15 cellular contexts compared by ENCODE assay signal in the genomic region with DNA sequence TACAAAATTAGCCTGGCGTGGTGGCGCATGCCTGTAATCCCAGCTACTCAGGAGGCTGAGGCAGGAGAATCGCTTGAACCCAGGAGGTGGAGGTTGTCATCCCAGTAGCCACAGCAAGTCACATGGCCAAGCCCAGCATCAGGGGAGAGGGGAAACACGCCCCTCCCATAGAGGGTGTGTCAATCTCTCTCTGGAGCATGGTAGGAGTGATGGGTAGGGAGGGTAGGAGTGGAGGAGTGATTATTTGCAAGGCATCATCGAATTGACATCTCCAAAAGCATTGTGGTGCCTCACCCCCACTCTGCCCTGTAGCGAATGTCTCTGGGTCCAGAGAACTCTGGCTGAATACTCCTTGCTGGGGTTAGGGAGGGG. TPM values are rescaled to one million over a fixed set of nuclear protein-coding genes. Genes with fewer than 3 reads are reported as not detected.
DNase-seq lines count a peak whose midpoint lies in the region; ATAC-seq and TF ChIP-seq lines count a peak whose summit lies in the region.
"Had no signal": no experiment of that assay in that cellular context is flagged by ENCODE, and none has a peak within 500 bp of the region (broad histone marks: within the 10 kb centered on the region; RNA-seq: fewer than 3 reads in every experiment).

No MANE protein-coding gene starts in this region.

- peaks cover 7 to 8% of the 10 kb centered on the region in 2 donors for H3K36me3 Mint-ChIP-seq in CD4-positive, alpha-beta memory T cell
- peaks cover 22% of the 10 kb centered on the region for H3K36me3 Mint-ChIP-seq in activated naive CD8-positive, alpha-beta T cell treated with anti-CD3 and anti-CD28 coated beads, Interleukin-2, amount 50 U/mL, for 24 hours (ENCODE audit: low read depth)
- H3K36me3 Mint-ChIP-seq in type B pancreatic cell, result no peaks in the 10 kb centered on the region
- H3K36me3 Mint-ChIP-seq: brain had no signal

- no peak for TF ChIP-seq CTCF in right atrium auricular region (IDR thresholded peaks at IDR 0.05)
- no peak for TF ChIP-seq CTCF in type B pancreatic cell (conservative IDR thresholded peaks at IDR 0.05)

- peak overlapping the region; percentile 67 to 90 (median 84) for H3K4me3 Mint-ChIP-seq in CD4-positive, alpha-beta memory T cell
- peak overlapping the region; percentile 72 for H3K4me3 Mint-ChIP-seq in activated naive CD8-positive, alpha-beta T cell treated with anti-CD3 and anti-CD28 coated beads, Interleukin-2, amount 50 U/mL, for 24 hours
- H3K4me3 Mint-ChIP-seq in type B pancreatic cell, result no peak overlapping the region
- H3K4me3 Mint-ChIP-seq: brain, endodermal cell had no signal

- intact Hi-C loops in CD4-positive, alpha-beta memory T cell (cut with micrococcal nuclease), result loop anchor here (2.0 kb wide), 1 partner anchor 42 kb away; no protein-coding TSS in a partner anchor

- no peaks in the 10 kb centered on the region for H3K27me3 Mint-ChIP-seq in CD4-positive, alpha-beta memory T cell
- H3K27me3 Mint-ChIP-seq in activated naive CD8-positive, alpha-beta T cell treated with anti-CD3 and anti-CD28 coated beads, Interleukin-2, amount 50 U/mL, for 24 hours, result no peaks in the 10 kb centered on the region
- peaks cover 15% of the 10 kb centered on the region for H3K27me3 Mint-ChIP-seq in type B pancreatic cell

- peaks cover 0 to 3% (median 0%) of the 10 kb centered on the region in 8 donors for H3K9me3 Mint-ChIP-seq in CD4-positive, alpha-beta memory T cell
- peaks cover 4% of the 10 kb centered on the region for H3K9me3 Mint-ChIP-seq in activated naive CD8-positive, alpha-beta T cell treated with anti-CD3 and anti-CD28 coated beads, Interleukin-2, amount 50 U/mL, for 24 hours
- peaks cover 5% of the 10 kb centered on the region for H3K9me3 Mint-ChIP-seq in type B pancreatic cell

- DNase-seq in CD4-positive, alpha-beta memory T cell, result no peak
- no peak for DNase-seq in activated naive CD8-positive, alpha-beta T cell treated with anti-CD3 and anti-CD28 coated beads, Interleukin-2, amount 50 U/mL, for 24 hours
- no peak for DNase-seq in right atrium auricular region (ENCODE audit: low spot score)
- DNase-seq in NCI-H128 (lab: John Stamatoyannopoulos, UW; ENCODE audit: unreplicated experiment), result no peak
- DNase-seq in type B pancreatic cell (ENCODE audit: extremely low spot score, unreplicated experiment), result no peak
- no peak for DNase-seq in AML-193 (lab: John Stamatoyannopoulos, UW)
- DNase-seq: endodermal cell, GF-D8, NCI-H1930, retina had no signal

- peak overlapping the region in 1 of 2 donors; percentile 3 for H3K4me3 ChIP-seq in CD4-positive, alpha-beta memory T cell (ENCODE audit: low read length in 2 of 2)
- no peak overlapping the region for H3K4me3 ChIP-seq in right atrium auricular region
- H3K4me3 ChIP-seq: gastroesophageal sphincter, suprapubic skin had no signal

- POLR2A ChIA-PET in CD4-positive, alpha-beta memory T cell (lab: Charles Lee; ENCODE audit: partially characterized antibody), result interaction anchor here (0.6 to 12.4 kb wide), 13 partner anchors 12 to 267 kb away, joined by 3 to 646 read pairs (median 11); a partner anchor contains a TSS

- H3K9me3 ChIP-seq in CD4-positive, alpha-beta memory T cell (ENCODE audit: control insufficient read depth in 1 of 2, low read length in 2 of 2), result no peaks in the 10 kb centered on the region
- H3K9me3 ChIP-seq in KOPT-K1 (ENCODE audit: insufficient read depth, low read length, poor library complexity, severe bottlenecking) (peaks cover 4% of the 10 kb centered on the region), right atrium auricular region (no peaks in the 10 kb centered on the region)
- H3K9me3 ChIP-seq: gastroesophageal sphincter, suprapubic skin had no signal

- H3K36me3 ChIP-seq in CD4-positive, alpha-beta memory T cell (ENCODE audit: insufficient read depth, low read length), result peaks cover under 1% of the 10 kb centered on the region
- H3K36me3 ChIP-seq in KOPT-K1 (ENCODE audit: insufficient read depth, low read length) (peaks cover 3% of the 10 kb centered on the region), right atrium auricular region (no peaks in the 10 kb centered on the region)
- H3K36me3 ChIP-seq: gastroesophageal sphincter, suprapubic skin had no signal

- H3K4me1 ChIP-seq in CD4-positive, alpha-beta memory T cell (ENCODE audit: insufficient read depth, low read length), result peaks cover 68% of the 10 kb centered on the region
- no peaks in the 10 kb centered on the region for H3K4me1 ChIP-seq in right atrium auricular region
- H3K4me1 ChIP-seq: gastroesophageal sphincter, suprapubic skin had no signal

- peak; percentile 4 for ATAC-seq in GM18861 (IDR thresholded peaks at IDR 0.05; ENCODE audit: unreplicated experiment)
- ATAC-seq in activated naive CD8-positive, alpha-beta T cell treated with anti-CD3 and anti-CD28 coated beads, Interleukin-2, amount 50 U/mL, for 24 hours, result peak; percentile 1
- ATAC-seq: gastroesophageal sphincter had no signal

- CTCF ChIA-PET in CD4-positive, alpha-beta memory T cell (lab: Charles Lee; ENCODE audit: partially characterized antibody), result interaction anchor here (0.8 to 5.5 kb wide), 9 partner anchors 11 to 139 kb away, joined by 3 to 62 read pairs (median 19); a partner anchor contains a TSS

- no peaks in the 10 kb centered on the region for H3K27me3 ChIP-seq in CD4-positive, alpha-beta memory T cell (ENCODE audit: insufficient read depth, low read length)
- no peaks in the 10 kb centered on the region for H3K27me3 ChIP-seq in right atrium auricular region

- peak overlapping the region; percentile 87 to 98 (median 95) for H3K27ac Mint-ChIP-seq in CD4-positive, alpha-beta memory T cell
- peak overlapping the region; percentile 86 for H3K27ac Mint-ChIP-seq in activated naive CD8-positive, alpha-beta T cell treated with anti-CD3 and anti-CD28 coated beads, Interleukin-2, amount 50 U/mL, for 24 hours
- H3K27ac Mint-ChIP-seq in type B pancreatic cell, result no peak overlapping the region
- H3K27ac Mint-ChIP-seq: brain, endodermal cell had no signal

- H3K4me1 Mint-ChIP-seq in CD4-positive, alpha-beta memory T cell, result peaks cover 53 to 73% (median 59%) of the 10 kb centered on the region in 4 donors
- H3K4me1 Mint-ChIP-seq in activated naive CD8-positive, alpha-beta T cell treated with anti-CD3 and anti-CD28 coated beads, Interleukin-2, amount 50 U/mL, for 24 hours, result peaks cover 66% of the 10 kb centered on the region
- H3K4me1 Mint-ChIP-seq in type B pancreatic cell (ENCODE audit: unreplicated experiment), result peaks cover 11% of the 10 kb centered on the region

- H3K27ac ChIP-seq in CD4-positive, alpha-beta memory T cell (ENCODE audit: low read depth, low read length), result peak overlapping the region; percentile 58
- H3K27ac ChIP-seq in KOPT-K1 (ENCODE audit: low read depth, low read length, poor library complexity, severe bottlenecking) (peak overlapping the region; percentile 78), right atrium auricular region (no peak overlapping the region)
- H3K27ac ChIP-seq: gastroesophageal sphincter, suprapubic skin had no signal

RNA-seq across cellular contexts. Expression of a gene that starts 6.1 kb away (rescaled TPM):
- 1 to 10 TPM; 8.2 to 9.3 TPM for total RNA-seq in CD4-positive, alpha-beta memory T cell
- polyA plus RNA-seq in CD4-positive, alpha-beta memory T cell, result 1 to 10 TPM in 1 of 2 donors, under 1 TPM in 1; 0.50 to 1.4 TPM
- total RNA-seq in right atrium auricular region (not detected), type B pancreatic cell (ENCODE audit: low replicate concordance) (2.4 and 3.4 TPM in 2 replicates)
- total RNA-seq: gastroesophageal sphincter, suprapubic skin had no signal

RNA-seq across cellular contexts. Expression of a gene that starts 25.7 kb away (rescaled TPM):
- total RNA-seq in CD4-positive, alpha-beta memory T cell, result 100 to 1,000 TPM; 304 to 318 TPM
- 100 to 1,000 TPM; 724 to 917 TPM for polyA plus RNA-seq in CD4-positive, alpha-beta memory T cell
- total RNA-seq in right atrium auricular region, result 10 to 100 TPM in 1 of 2 donors, 1 to 10 TPM in 1; 2.9 to 10.3 TPM
- total RNA-seq in type B pancreatic cell (ENCODE audit: low replicate concordance), result 0.24 and 1.2 TPM in 2 replicates

RNA-seq across cellular contexts. Expression of a gene that starts 30.3 kb away (rescaled TPM):
- 10 to 100 TPM; 23.1 to 24.8 TPM for total RNA-seq in CD4-positive, alpha-beta memory T cell
- polyA plus RNA-seq in CD4-positive, alpha-beta memory T cell, result under 1 TPM; 0.49 to 0.89 TPM
- 1 to 10 TPM; 1.6 to 2.2 TPM for total RNA-seq in right atrium auricular region
- total RNA-seq in type B pancreatic cell (ENCODE audit: low replicate concordance), result 23.2 and 26.2 TPM in 2 replicates

Comparison
In these comparisons a context has a peak if more than half of its experiments do, and no peak if none do; other contexts are left out.
1. H3K27ac ChIP-seq: peak in CD4-positive, alpha-beta memory T cell (single experiment) and KOPT-K1 (single experiment); none in right atrium auricular region (0 of 2).
2. RNA of a gene that starts 25.7 kb away (total RNA-seq): 304 to 318 TPM in CD4-positive, alpha-beta memory T cell; 2.9 to 10.3 TPM in right atrium auricular region and 0.24 to 1.2 TPM in type B pancreatic cell; every median in the first group is over 10 times any median in the second.